In genomic region chr2:31286961-31287550, GRCh38 we compare ENCODE assay signal across 1 cellular context.
TF ChIP-seq lines count a peak whose summit lies in the region.

No MANE protein-coding gene starts in this region.

TF ChIP-seq in GM23338, 12 proteins besides CTCF, POLR2A, EP300 and RAD21 (continued from another document):
- TF ChIP-seq ZNF462 (CRISPR knock-in tag; IDR thresholded peaks at IDR 0.05) (no peak), JUNB (IDR thresholded peaks at IDR 0.05; ENCODE audit: unreplicated experiment) (no peak)
